Comparison of ENCODE assay signal across 5 cellular contexts in genomic region chr7:105515610-105516009, GRCh38. TPM values are rescaled to one million over a fixed set of nuclear protein-coding genes. Genes with fewer than 3 reads are reported as not detected.
DNase-seq lines count a peak whose midpoint lies in the region; ATAC-seq, FAIRE-seq and TF ChIP-seq lines count a peak whose summit lies in the region.
"Not testable (repeated sequence)": the region's sequence is repeated elsewhere in the genome, so short reads cannot be mapped to it uniquely, and the experiment has no call there.

No MANE protein-coding gene starts in this region.

- H3K27ac ChIP-seq in A549; HEK293 (ENCODE audit: extremely low read depth, low read depth, low read length): not testable (repeated sequence)

- peaks cover 18% of the 10 kb centered on the region; the same call in 1 of the 3 replicates for H3K4me1 ChIP-seq in A549
- H3K4me1 ChIP-seq in HEK293 (ENCODE audit: control insufficient read depth, insufficient read depth, low read length) = not testable (repeated sequence)

- peaks cover 43% of the 10 kb centered on the region for H3K36me3 Mint-ChIP-seq in activated CD8-positive, alpha-beta T cell treated with anti-CD3 and anti-CD28 coated beads for 36 hours (ENCODE audit: low read depth)
- H3K36me3 Mint-ChIP-seq in activated T-helper 17 cell treated with anti-CD3 and anti-CD28 coated beads, Interleukin-2, amount 50 U/mL, for 72 hours (ENCODE audit: low read depth) = peaks cover 55% of the 10 kb centered on the region
- H3K36me3 Mint-ChIP-seq in osteocyte (ENCODE audit: unreplicated experiment) = not testable (repeated sequence)

- CTCF ChIA-PET in A549 (lab: Yijun Ruan, JAX) = interaction anchor here (6.2 kb wide), 1 partner anchor 14 kb away, joined by 39 read pairs; the partner anchor contains the start of gene RINT1
- CTCF ChIA-PET in HEK293 (lab: Yijun Ruan, JAX); activated CD8-positive, alpha-beta T cell treated with anti-CD3 and anti-CD28 coated beads for 36 hours (lab: Charles Lee): not testable (repeated sequence)

- not testable (repeated sequence) for TF ChIP-seq CTCF in A549 (IDR thresholded peaks at IDR 0.05); HEK293 (tag by site-specific recombination; IDR thresholded peaks at IDR 0.05); activated CD8-positive, alpha-beta T cell treated with anti-CD3 and anti-CD28 coated beads for 36 hours (IDR thresholded peaks at IDR 0.05); osteocyte (IDR thresholded peaks at IDR 0.05)

- intact Hi-C loops in activated CD8-positive, alpha-beta T cell treated with anti-CD3 and anti-CD28 coated beads for 36 hours (cut with micrococcal nuclease) = not testable (repeated sequence)

- not testable (repeated sequence) for H3K4me3 ChIP-seq in A549; HEK293 (ENCODE audit: low read depth, low read length)

- H3K36me3 ChIP-seq in HEK293 (ENCODE audit: control insufficient read depth in 2 of 2, insufficient read depth in 1 of 2, low read length in 2 of 2) = peaks cover 3 to 24% of the 10 kb centered on the region in 2 experiments; a peak in 2 of 3 replicates

- not testable (repeated sequence) for H3K4me3 Mint-ChIP-seq in activated CD8-positive, alpha-beta T cell treated with anti-CD3 and anti-CD28 coated beads for 36 hours; activated T-helper 17 cell treated with anti-CD3 and anti-CD28 coated beads, Interleukin-2, amount 50 U/mL, for 72 hours; osteocyte (ENCODE audit: unreplicated experiment)

- ATAC-seq in A549; activated CD8-positive, alpha-beta T cell treated with anti-CD3 and anti-CD28 coated beads for 36 hours; activated T-helper 17 cell treated with anti-CD3 and anti-CD28 coated beads, Interleukin-2, amount 50 U/mL, for 72 hours (replicated peaks): not testable (repeated sequence)

- TF ChIP-seq RAD21 in A549 (conservative IDR thresholded peaks at IDR 0.05 in 1 of 2, IDR thresholded peaks at IDR 0.05 in 1 of 2) = not testable (repeated sequence)

- not testable (repeated sequence) for DNase-seq in A549 (ENCODE audit: low read depth in 1 of 2, low spot score in 1 of 2); activated CD8-positive, alpha-beta T cell treated with anti-CD3 and anti-CD28 coated beads for 36 hours; osteocyte (ENCODE audit: extremely low spot score, unreplicated experiment)

- POLR2A ChIA-PET in A549 (lab: Yijun Ruan, JAX); activated CD8-positive, alpha-beta T cell treated with anti-CD3 and anti-CD28 coated beads for 36 hours (lab: Charles Lee): not testable (repeated sequence)
- POLR2A ChIA-PET in HEK293 (lab: Yijun Ruan, JAX) = interaction anchor here (1.3 kb wide), 1 partner anchor 16 kb away, joined by 5 read pairs; the partner anchor contains the start of gene RINT1

- H3K27ac Mint-ChIP-seq in activated CD8-positive, alpha-beta T cell treated with anti-CD3 and anti-CD28 coated beads for 36 hours = peak overlapping the region; percentile 70
- peak overlapping the region; percentile 42 for H3K27ac Mint-ChIP-seq in activated T-helper 17 cell treated with anti-CD3 and anti-CD28 coated beads, Interleukin-2, amount 50 U/mL, for 72 hours
- peak overlapping the region; percentile 83 for H3K27ac Mint-ChIP-seq in osteocyte (ENCODE audit: unreplicated experiment)

- WGBS in A549 (ENCODE audit: missing lambda C conversion rate) = 94% methylated on average over 7 of the region's 7 CpGs

- TF ChIP-seq EP300 in A549 (IDR thresholded peaks at IDR 0.05) = not testable (repeated sequence)

- H3K27me3 Mint-ChIP-seq in activated CD8-positive, alpha-beta T cell treated with anti-CD3 and anti-CD28 coated beads for 36 hours; activated T-helper 17 cell treated with anti-CD3 and anti-CD28 coated beads, Interleukin-2, amount 50 U/mL, for 72 hours; osteocyte (ENCODE audit: unreplicated experiment): not testable (repeated sequence)

- H3K4me2 ChIP-seq in A549 = not testable (repeated sequence)

- not testable (repeated sequence) for H3K9me3 Mint-ChIP-seq in activated CD8-positive, alpha-beta T cell treated with anti-CD3 and anti-CD28 coated beads for 36 hours; activated T-helper 17 cell treated with anti-CD3 and anti-CD28 coated beads, Interleukin-2, amount 50 U/mL, for 72 hours; osteocyte (ENCODE audit: unreplicated experiment)

- TF ChIP-seq POLR2A in A549 (IDR thresholded peaks at IDR 0.05; ENCODE audit: low read length) = not testable (repeated sequence)

- not testable (repeated sequence) for FAIRE-seq in A549 (lab: Jason Lieb, UNC)

- H3K9me3 ChIP-seq in A549; HEK293 (ENCODE audit: control insufficient read depth, insufficient read depth, low read depth, low read length): not testable (repeated sequence)

- peaks cover 31% of the 10 kb centered on the region for H3K4me1 Mint-ChIP-seq in activated CD8-positive, alpha-beta T cell treated with anti-CD3 and anti-CD28 coated beads for 36 hours (ENCODE audit: low read depth)
- peaks cover 15% of the 10 kb centered on the region for H3K4me1 Mint-ChIP-seq in activated T-helper 17 cell treated with anti-CD3 and anti-CD28 coated beads, Interleukin-2, amount 50 U/mL, for 72 hours
- H3K4me1 Mint-ChIP-seq in osteocyte (ENCODE audit: unreplicated experiment) = not testable (repeated sequence)

TF ChIP-seq in A549, 52 proteins besides CTCF, POLR2A, EP300 and RAD21:
- TF ChIP-seq ZC3H11A (IDR thresholded peaks at IDR 0.05) = peak; percentile 77

TF ChIP-seq in HEK293, 187 proteins besides CTCF, POLR2A, EP300 and RAD21 (continues in another document):
- TF ChIP-seq ZNF18 (tag by site-specific recombination; IDR thresholded peaks at IDR 0.05) (0 out of 2 replicates have a peak, but pooled peaks have one; percentile 14), GLI2 (tag by site-specific recombination; IDR thresholded peaks at IDR 0.05; ENCODE audit: borderline replicate concordance, low read depth) (peak; percentile 31; the same call in 1 of the 2 replicates), ZNF175 (tag by site-specific recombination; IDR thresholded peaks at IDR 0.05) (peak; percentile 62; the same call in 1 of the 2 replicates), ZNF664 (tag by site-specific recombination; IDR thresholded peaks at IDR 0.05) (peak; percentile 66), ZNF560 (tag by site-specific recombination; IDR thresholded peaks at IDR 0.05; ENCODE audit: borderline replicate concordance) (peak; percentile 77), ZNF354C (tag by site-specific recombination; IDR thresholded peaks at IDR 0.05; ENCODE audit: borderline replicate concordance, low read depth) (peak; percentile 45; the same call in 1 of the 2 replicates), ZNF654 (tag by site-specific recombination; IDR thresholded peaks at IDR 0.05; ENCODE audit: low read depth) (peak; percentile 48), ZXDB (tag by site-specific recombination; IDR thresholded peaks at IDR 0.05) (peak; percentile 54; the same call in 1 of the 2 replicates), ZNF558 (tag by site-specific recombination; IDR thresholded peaks at IDR 0.05) (peak; percentile 69), ZNF202 (tag by site-specific recombination; IDR thresholded peaks at IDR 0.05; ENCODE audit: borderline replicate concordance) (peak; percentile 77; the same call in 1 of the 2 replicates)

RNA-seq across cellular contexts. Expression of gene PUS7, which starts 6.5 kb away (rescaled TPM):
- 39.5 and 47.9 TPM in 2 replicates for polyA plus RNA-seq in A549 (2011; rRNA removed)
- polyA plus RNA-seq in A549 (2012; cell fraction: cytosol; rRNA removed) = 15.1 and 17.0 TPM in 2 replicates
- 15.3 and 18.4 TPM in 2 replicates for polyA plus RNA-seq in A549 (2012; cell fraction: nucleus; rRNA removed)
- polyA plus RNA-seq in A549 (2017; fragmentation: RNase III; extraction: RNeasy Plus Mini Kit Qiagen cat#74134 plus additional on column Dnase treatment) = 33.1 to 36.1 TPM (median 34.4 TPM) in 3 replicates
- polyA minus RNA-seq in A549 (2011; rRNA and poly(A)+ RNA removed) = 8.4 and 9.7 TPM in 2 replicates
- total RNA-seq in activated CD8-positive, alpha-beta T cell treated with anti-CD3 and anti-CD28 coated beads for 36 hours = 10 to 100 TPM; 31.5 to 36.5 TPM
- total RNA-seq in activated T-helper 17 cell treated with anti-CD3 and anti-CD28 coated beads, Interleukin-2, amount 50 U/mL, for 72 hours = 10 to 100 TPM; 15.4 to 37.2 TPM
- 15.9 and 18.5 TPM in 2 replicates for total RNA-seq in osteocyte

RNA-seq across cellular contexts. Expression of gene RINT1, which starts 16.4 kb away (rescaled TPM):
- 28.2 and 34.9 TPM in 2 replicates for polyA plus RNA-seq in A549 (2011; rRNA removed)
- polyA plus RNA-seq in A549 (2012; cell fraction: cytosol; rRNA removed) = 7.3 TPM in 2 replicates
- 8.8 and 10.7 TPM in 2 replicates for polyA plus RNA-seq in A549 (2012; cell fraction: nucleus; rRNA removed)
- polyA plus RNA-seq in A549 (2017; fragmentation: RNase III; extraction: RNeasy Plus Mini Kit Qiagen cat#74134 plus additional on column Dnase treatment) = 23.5 to 26.3 TPM (median 24.1 TPM) in 3 replicates
- polyA minus RNA-seq in A549 (2011; rRNA and poly(A)+ RNA removed) = 15.7 and 18.9 TPM in 2 replicates
- total RNA-seq in activated CD8-positive, alpha-beta T cell treated with anti-CD3 and anti-CD28 coated beads for 36 hours = 10 to 100 TPM; 21.7 to 22.5 TPM
- total RNA-seq in activated T-helper 17 cell treated with anti-CD3 and anti-CD28 coated beads, Interleukin-2, amount 50 U/mL, for 72 hours = 10 to 100 TPM; 23.1 to 24.3 TPM
- total RNA-seq in osteocyte = 18.6 and 21.0 TPM in 2 replicates
